In the genomic region with DNA sequence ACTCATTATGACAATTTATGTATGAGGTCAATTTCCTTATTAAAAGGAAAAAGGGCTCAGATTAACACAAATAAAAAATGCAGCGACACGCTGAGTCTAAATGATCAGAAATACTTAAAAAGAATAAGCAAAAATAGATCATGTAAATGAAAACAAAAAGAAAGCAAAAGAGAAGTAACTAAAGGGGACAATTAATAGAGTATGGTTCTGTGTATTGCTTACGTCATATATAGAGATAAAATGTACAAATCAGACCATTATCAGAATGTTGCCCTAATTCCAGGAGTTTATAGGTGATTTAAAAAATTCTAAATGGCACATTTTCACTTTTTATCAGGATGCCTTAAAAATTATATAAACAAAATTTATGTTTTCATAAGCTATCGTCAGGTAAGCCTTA, we compare ENCODE assay signal across 9 cellular contexts.
"Had no signal": no experiment of that assay in that cellular context is flagged by ENCODE, and none has a peak within 500 bp of the region (broad histone marks: within the 10 kb centered on the region; RNA-seq: fewer than 3 reads in every experiment).

No MANE protein-coding gene starts in this region.

- H3K27ac ChIP-seq: HL-60 had no signal

- H3K36me3 ChIP-seq: HAP-1 had no signal

- H3K4me2 ChIP-seq: GM23338 had no signal

- H3K27ac Mint-ChIP-seq: GM23338, HFFc6 had no signal

- H3K4me1 ChIP-seq: HAP-1 had no signal

- H3K4me3 ChIP-seq: GM23338, HAP-1, K562 had no signal

- DNase-seq: H7, HFFc6, IMR-90 had no signal

- H2AFZ ChIP-seq: GM23338 had no signal

- ATAC-seq: GM23338, HCT116, K562 had no signal

- H3K9me3 ChIP-seq: HAP-1 had no signal

- H3K9me3 Mint-ChIP-seq: GM23338 had no signal

- FAIRE-seq: H1, K562 had no signal

- H3K4me3 Mint-ChIP-seq: GM23338, HFFc6 had no signal
